27 cellular contexts compared by ENCODE assay signal in genomic region chr5:113448224-113448623, GRCh38. TPM values are rescaled to one million over a fixed set of nuclear protein-coding genes. Genes with fewer than 3 reads are reported as not detected.
"Had no signal": no experiment of that assay in that cellular context is flagged by ENCODE, and none has a peak within 500 bp of the region (broad histone marks: within the 10 kb centered on the region; RNA-seq: fewer than 3 reads in every experiment).

No MANE protein-coding gene starts in this region.

- DNase-seq: activated CD4-positive, alpha-beta memory T cell treated with anti-CD3 and anti-CD28 coated beads, Interleukin-2, amount 10 ng/mL, durations not matched to agents 7 days and 5 days; activated CD4-positive, alpha-beta T cell treated with anti-CD3 and anti-CD28 coated beads for 1 hour; activated CD4-positive, alpha-beta T cell treated with anti-CD3 and anti-CD28 coated beads for 4 hours; activated CD4-positive, alpha-beta T cell treated with anti-CD3 and anti-CD28 coated beads, Interleukin-2, amount 10 ng/mL, durations not matched to agents 7 days and 5 days; activated CD4-positive, alpha-beta T cell treated with anti-CD3 and anti-CD28 coated beads, Interleukin-2, amount 50 U/mL, for 4 hours; activated CD8-positive, alpha-beta memory T cell treated with anti-CD3 and anti-CD28 coated beads, Interleukin-2, amount 50 U/mL, for 48 hours; activated gamma-delta T cell; activated naive CD4-positive, alpha-beta T cell; activated naive CD4-positive, alpha-beta T cell treated with anti-CD3 and anti-CD28 coated beads, Interleukin-2, amount 10 ng/mL, durations not matched to agents 7 days and 5 days; activated naive CD8-positive, alpha-beta T cell treated with anti-CD3 and anti-CD28 coated beads, Interleukin-2, amount 10 ng/mL, durations not matched to agents 7 days and 5 days; activated T-cell treated with anti-CD3 and anti-CD28 coated beads for 4 hours; activated T-cell treated with anti-CD3 and anti-CD28 coated beads, Interleukin-2, amount 50 U/mL, for 24 hours; activated T-cell treated with anti-CD3 and anti-CD28 coated beads, Interleukin-2, amount 50 U/mL, for 72 hours; central memory CD4-positive, alpha-beta T cell; colonic mucosa; effector CD8-positive, alpha-beta T cell; T-helper 2 cell had no signal

- H3K4me1 ChIP-seq: ascending aorta, breast epithelium, colonic mucosa had no signal

- H3K27ac ChIP-seq: ascending aorta, breast epithelium, cardiac muscle cell, colonic mucosa had no signal

- H3K36me3 ChIP-seq: ascending aorta, breast epithelium, cardiac muscle cell, colonic mucosa had no signal

- FAIRE-seq: frontal cortex had no signal

- H3K4me3 ChIP-seq: ascending aorta, breast epithelium, cardiac muscle cell, colonic mucosa had no signal

- H3K9me3 ChIP-seq: ascending aorta, colonic mucosa had no signal

- ATAC-seq: activated naive CD4-positive, alpha-beta T cell treated with anti-CD3 and anti-CD28 coated beads, Interleukin-2, amount 50 U/mL, for 72 hours; activated T-cell treated with anti-CD3 and anti-CD28 coated beads, Interleukin-2, amount 50 U/mL, for 72 hours; esophagus mucosa had no signal

- H3K27me3 ChIP-seq: ascending aorta, breast epithelium, cardiac muscle cell, colonic mucosa had no signal

RNA-seq across cellular contexts. Expression of gene TSSK1B, which starts 13.4 kb away (rescaled TPM):
- total RNA-seq: activated CD4-positive, alpha-beta memory T cell treated with anti-CD3 and anti-CD28 coated beads, Interleukin-2, amount 10 ng/mL, durations not matched to agents 7 days and 5 days; activated CD4-positive, alpha-beta T cell treated with anti-CD3 and anti-CD28 coated beads, Interleukin-2, amount 10 ng/mL, durations not matched to agents 7 days and 5 days; activated naive CD4-positive, alpha-beta T cell treated with anti-CD3 and anti-CD28 coated beads, Interleukin-2, amount 50 U/mL, for 72 hours; activated naive CD8-positive, alpha-beta T cell treated with anti-CD3 and anti-CD28 coated beads, Interleukin-2, amount 10 ng/mL, durations not matched to agents 7 days and 5 days; activated T-cell treated with anti-CD3 and anti-CD28 coated beads, Interleukin-2, amount 50 U/mL, for 72 hours; ascending aorta; colonic mucosa; dermis microvascular lymphatic vessel endothelial cell; epithelial cell of proximal tubule; T-helper 1 cell treated with Interleukin-12 subunit alpha and Interleukin-12 subunit beta and Interleukin-4 antibody, amounts not matched to agents 30 ng/mL and 1 ng/mL, for 36 hours; WTC11 had no signal
